25 cellular contexts compared by ENCODE assay signal in genomic region chrX:68980906-68981616, GRCh38.
"Had no signal": no experiment of that assay in that cellular context is flagged by ENCODE, and none has a peak within 500 bp of the region (broad histone marks: within the 10 kb centered on the region; RNA-seq: fewer than 3 reads in every experiment).

No MANE protein-coding gene starts in this region.

- H3K36me3 Mint-ChIP-seq: memory B cell; mesothelial cell of epicardium; naive thymus-derived CD4-positive, alpha-beta T cell; stimulated activated naive B cell treated with anti-CD40 and anti-IgM and Interleukin-4, amounts not matched to agents 10 μg/mL and 1 μg/mL and 100 μg/mL, for 72 hours had no signal

- H3K36me3 ChIP-seq: colonic mucosa, gastroesophageal sphincter, heart left ventricle, ovary, sigmoid colon, transverse colon had no signal

- H3K27me3 ChIP-seq: colonic mucosa, foreskin keratinocyte, gastroesophageal sphincter, heart left ventricle, hepatocyte, ovary, sigmoid colon, transverse colon had no signal

- DNase-seq: colonic mucosa; effector CD8-positive, alpha-beta T cell; endodermal cell; foreskin keratinocyte; heart left ventricle; kidney; mucosa of descending colon; naive thymus-derived CD4-positive, alpha-beta T cell; nephron progenitor cell; nucleus accumbens; ovary; psoas muscle; right cardiac atrium; sigmoid colon; stimulated activated CD4-positive, alpha-beta T cell treated with anti-CD3 and anti-CD28 coated beads, Interleukin-2, amount 100 ng/mL, for 24 hours; stimulated activated naive B cell treated with anti-CD40 and anti-IgM and Interleukin-4, amounts not matched to agents 10 μg/mL and 1 μg/mL and 100 μg/mL, for 72 hours; transverse colon had no signal

- H3K79me2 ChIP-seq: hepatocyte had no signal

- H3K4me3 ChIP-seq: colonic mucosa, gastroesophageal sphincter, heart left ventricle, hepatocyte, lung, mucosa of descending colon, ovary, psoas muscle, sigmoid colon, transverse colon had no signal

- H3K4me2 ChIP-seq: hepatocyte had no signal

- H3K4me3 Mint-ChIP-seq: dendritic cell treated with granulocyte-macrophage colony-stimulating factor and Interleukin-4, amounts not matched to agents 40 ng/mL and 50 ng/mL, for 4 days; endodermal cell; memory B cell; mesothelial cell of epicardium; naive thymus-derived CD4-positive, alpha-beta T cell; nephron progenitor cell; stimulated activated naive B cell treated with anti-CD40 and anti-IgM and Interleukin-4, amounts not matched to agents 10 μg/mL and 1 μg/mL and 100 μg/mL, for 72 hours; stimulated activated naive CD8-positive, alpha-beta T cell treated with anti-CD3 and anti-CD28 coated beads, Interleukin-15, Interleukin-2, amounts not matched to agents 100 ng/mL and 50 ng/mL, for 24 hours had no signal

- H3K27ac Mint-ChIP-seq: dendritic cell treated with granulocyte-macrophage colony-stimulating factor and Interleukin-4, amounts not matched to agents 40 ng/mL and 50 ng/mL, for 4 days; endodermal cell; memory B cell; naive thymus-derived CD4-positive, alpha-beta T cell; nephron progenitor cell; stimulated activated naive B cell treated with anti-CD40 and anti-IgM and Interleukin-4, amounts not matched to agents 10 μg/mL and 1 μg/mL and 100 μg/mL, for 72 hours; stimulated activated naive CD8-positive, alpha-beta T cell treated with anti-CD3 and anti-CD28 coated beads, Interleukin-15, Interleukin-2, amounts not matched to agents 100 ng/mL and 50 ng/mL, for 24 hours had no signal

- H3K9me3 ChIP-seq: colonic mucosa, gastroesophageal sphincter, mucosa of descending colon, ovary, sigmoid colon, transverse colon had no signal

- FAIRE-seq: kidney had no signal

- H3K27me3 Mint-ChIP-seq: naive thymus-derived CD4-positive, alpha-beta T cell; stimulated activated naive CD8-positive, alpha-beta T cell treated with anti-CD3 and anti-CD28 coated beads, Interleukin-15, Interleukin-2, amounts not matched to agents 100 ng/mL and 50 ng/mL, for 24 hours had no signal

- H3K4me1 Mint-ChIP-seq: memory B cell; naive thymus-derived CD4-positive, alpha-beta T cell; stimulated activated naive B cell treated with anti-CD40 and anti-IgM and Interleukin-4, amounts not matched to agents 10 μg/mL and 1 μg/mL and 100 μg/mL, for 72 hours had no signal

- H3K27ac ChIP-seq: colonic mucosa, epithelial cell of prostate, foreskin keratinocyte, gastroesophageal sphincter, heart left ventricle, hepatocyte, ovary, psoas muscle, sigmoid colon, transverse colon had no signal

- H3K4me1 ChIP-seq: colonic mucosa, foreskin keratinocyte, psoas muscle had no signal

- H2AFZ ChIP-seq: hepatocyte had no signal
